Comparison of ENCODE assay signal across 11 cellular contexts in the genomic region with DNA sequence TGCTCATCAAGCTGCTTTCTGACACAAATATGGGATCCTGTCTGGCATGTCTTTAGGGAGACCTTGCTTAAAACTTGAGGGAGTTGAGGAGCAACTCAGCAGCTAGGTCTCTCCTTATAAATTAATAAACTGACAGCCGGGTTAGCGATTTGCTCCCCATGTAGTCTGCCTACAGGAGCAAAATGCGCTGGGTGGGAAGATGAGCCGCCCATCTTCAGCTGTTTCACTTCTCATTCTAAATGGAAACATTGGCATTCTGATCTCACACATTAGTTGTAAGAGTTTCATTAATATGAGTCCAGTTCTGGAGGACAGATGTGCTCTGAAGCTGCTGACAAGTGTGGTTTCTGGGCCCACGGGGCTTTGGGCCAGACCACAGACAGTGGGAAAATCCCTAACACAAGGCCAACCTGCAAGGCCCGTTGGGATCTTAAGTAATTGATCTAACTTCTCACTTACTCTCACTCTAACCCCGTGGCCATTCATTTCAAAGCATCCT.
DNase-seq lines count a peak whose midpoint lies in the region; ATAC-seq and TF ChIP-seq lines count a peak whose summit lies in the region.
"Had no signal": no experiment of that assay in that cellular context is flagged by ENCODE, and none has a peak within 500 bp of the region (broad histone marks: within the 10 kb centered on the region; RNA-seq: fewer than 3 reads in every experiment).

No MANE protein-coding gene starts in this region.

- H3K4me3 ChIP-seq in mammary epithelial cell (replicated peaks in 1 of 3; ENCODE audit: insufficient read depth in 1 of 3, low read depth in 2 of 3, low read length in 3 of 3) = no peak overlapping the region
- no peak overlapping the region for H3K4me3 ChIP-seq in Caco-2 (ENCODE audit: low read depth, low read length)
- no peak overlapping the region for H3K4me3 ChIP-seq in OCI-LY7 (ENCODE audit: low read depth, low read length, poor library complexity, severe bottlenecking)
- H3K4me3 ChIP-seq: cardiac muscle cell had no signal

- no peak overlapping the region for H3K4me2 ChIP-seq in mammary epithelial cell (ENCODE audit: insufficient read depth, low read depth, low read length)
- no peak overlapping the region for H3K4me2 ChIP-seq in OCI-LY7 (ENCODE audit: low read length)

- peak; percentile 78 for ATAC-seq in GM19372 (IDR thresholded peaks at IDR 0.05; ENCODE audit: low read depth, unreplicated experiment)
- peak; percentile 79 for ATAC-seq in HG03066 (IDR thresholded peaks at IDR 0.05; ENCODE audit: low read depth, unreplicated experiment)

- dilution Hi-C loops in mammary epithelial cell (cut with HindIII; ENCODE audit: low sequenced_read_pairs) = no loop called here

- peaks cover 13% of the 10 kb centered on the region for H3K9me3 Mint-ChIP-seq in Caco-2 (ENCODE audit: unreplicated experiment)
- H3K9me3 Mint-ChIP-seq: T-helper 2 cell treated with Interferon-gamma antibody and Interleukin-4, amounts not matched to agents 5 μg/mL and 100 μg/mL, for 36 hours had no signal

- no peak overlapping the region for H3K4me3 Mint-ChIP-seq in Caco-2 (ENCODE audit: unreplicated experiment)
- H3K4me3 Mint-ChIP-seq: T-helper 2 cell treated with Interferon-gamma antibody and Interleukin-4, amounts not matched to agents 5 μg/mL and 100 μg/mL, for 36 hours had no signal

- H3K36me3 Mint-ChIP-seq in Caco-2 (ENCODE audit: insufficient read depth, unreplicated experiment) = no peaks in the 10 kb centered on the region

- H3K27ac Mint-ChIP-seq in Caco-2 (ENCODE audit: unreplicated experiment) = no peak overlapping the region
- H3K27ac Mint-ChIP-seq: T-helper 2 cell treated with Interferon-gamma antibody and Interleukin-4, amounts not matched to agents 5 μg/mL and 100 μg/mL, for 36 hours had no signal

- H2AFZ ChIP-seq in mammary epithelial cell (ENCODE audit: low read depth, low read length) (peak overlapping the region; percentile 1), OCI-LY7 (ENCODE audit: low read length) (no peak overlapping the region)

- H3K4me1 Mint-ChIP-seq in Caco-2 (ENCODE audit: low read depth, unreplicated experiment) = peaks cover 6% of the 10 kb centered on the region

- POLR2A ChIA-PET in Caco-2 (lab: Charles Lee) (no interaction called here), OCI-LY7 (lab: Charles Lee) (interaction anchor here (0.5 to 1.2 kb wide), 3 partner anchors 24 to 128 kb away, joined by 3 read pairs; no protein-coding TSS in a partner anchor)

- 60% methylated on average over 7 of the region's 7 CpGs for WGBS in mammary epithelial cell (ENCODE audit: low coverage, missing lambda C conversion rate)

- DNase-seq in ELR (ENCODE audit: low read depth) (peak; percentile 7), mammary epithelial cell (peak; percentile 23), Caco-2 (no peak), posterior cingulate gyrus (no peak), OCI-LY7 (ENCODE audit: low spot score) (no peak)
- DNase-seq in NK-92 treated with Interleukin-12 subunit alpha and Interleukin-12 subunit beta, amount 100 ng/mL, for 24 hours (lab: John Stamatoyannopoulos, UW) = no peak
- DNase-seq: stimulated activated CD4-positive, alpha-beta T cell treated with anti-CD3 and anti-CD28 coated beads, Interleukin-4, amount 100 ng/mL, for 1 hour had no signal

- no peaks in the 10 kb centered on the region for H3K79me2 ChIP-seq in mammary epithelial cell (ENCODE audit: insufficient read depth, low read length)
- H3K79me2 ChIP-seq in OCI-LY7 (ENCODE audit: insufficient read depth, low read depth, low read length) = no peaks in the 10 kb centered on the region

- H3K27ac ChIP-seq in mammary epithelial cell (ENCODE audit: insufficient read depth, low read depth, low read length) = no peak overlapping the region
- H3K27ac ChIP-seq in OCI-LY7 (ENCODE audit: low read depth, low read length, poor library complexity, severe bottlenecking) = no peak overlapping the region
- H3K27ac ChIP-seq: cardiac muscle cell had no signal

- TF ChIP-seq CTCF in mammary epithelial cell (conservative IDR thresholded peaks at IDR 0.05 in 1 of 2, IDR thresholded peaks at IDR 0.05 in 1 of 2; ENCODE audit: extremely low read depth in 1 of 2, insufficient read depth in 1 of 2, low read depth in 1 of 2, low read length in 2 of 2) (no peak), Caco-2 (IDR thresholded peaks at IDR 0.05; ENCODE audit: insufficient read depth in 1 of 2, low read depth in 1 of 2, low read length in 1 of 2, severe bottlenecking in 1 of 2, unreplicated experiment in 1 of 2) (no peak), OCI-LY7 (conservative IDR thresholded peaks at IDR 0.05; ENCODE audit: low read length) (no peak)

- no peak overlapping the region for H3K9ac ChIP-seq in mammary epithelial cell (ENCODE audit: insufficient read depth, low read length)

- H3K27me3 Mint-ChIP-seq in Caco-2 (ENCODE audit: insufficient read depth, unreplicated experiment) = peaks cover 3% of the 10 kb centered on the region

- H3K27me3 ChIP-seq in mammary epithelial cell (ENCODE audit: insufficient read depth, low read length) (no peaks in the 10 kb centered on the region), Caco-2 (replicated peaks; ENCODE audit: control insufficient read depth, insufficient read depth, low read length) (no peaks in the 10 kb centered on the region)
- H3K27me3 ChIP-seq: cardiac muscle cell had no signal

- CTCF ChIA-PET in mammary epithelial cell (lab: Charles Lee; ENCODE audit: low non-redundant PET) = no interaction called here
- CTCF ChIA-PET in Caco-2 (lab: Charles Lee) = no interaction called here
- CTCF ChIA-PET in OCI-LY7 (lab: Charles Lee; ENCODE audit: unreplicated experiment) = no interaction called here

- BruUV-seq in mammary epithelial cell (replicated peaks; lab: Mats Ljungman, UMichigan) (no TSS peak), Caco-2 (replicated peaks; lab: Mats Ljungman, UMichigan) (no TSS peak), OCI-LY7 (replicated peaks; lab: Mats Ljungman, UMichigan) (no TSS peak)

- H3K4me1 ChIP-seq in mammary epithelial cell (ENCODE audit: insufficient read depth, low read length) (no peaks in the 10 kb centered on the region), Caco-2 (no peaks in the 10 kb centered on the region), OCI-LY7 (ENCODE audit: insufficient read depth, low read length, poor library complexity, severe bottlenecking) (no peaks in the 10 kb centered on the region)

- H3K9me3 ChIP-seq in mammary epithelial cell (replicated peaks; ENCODE audit: insufficient read depth, low read length) = no peaks in the 10 kb centered on the region
- 0 out of 2 replicates have a peak, but pooled peaks cover 3% of the 10 kb centered on the region for H3K9me3 ChIP-seq in Caco-2
- H3K9me3 ChIP-seq in OCI-LY7 (ENCODE audit: low read length) = no peaks in the 10 kb centered on the region

- in situ Hi-C loops in mammary epithelial cell (cut with MboI; ENCODE audit: low sequenced_read_pairs in 2 of 2) = no loop called here

- H3K36me3 ChIP-seq in mammary epithelial cell (ENCODE audit: insufficient read depth, low read length) (no peaks in the 10 kb centered on the region), Caco-2 (ENCODE audit: control insufficient read depth, insufficient read depth, low read length) (no peaks in the 10 kb centered on the region), OCI-LY7 (ENCODE audit: insufficient read depth, low read length) (no peaks in the 10 kb centered on the region)
- H3K36me3 ChIP-seq: cardiac muscle cell had no signal

- intact Hi-C loops in mammary epithelial cell (cut with micrococcal nuclease) (no loop called here), Caco-2 (cut with micrococcal nuclease; ENCODE audit: unreplicated experiment) (no loop called here), posterior cingulate gyrus (cut with DNase I) (no loop called here), OCI-LY7 (cut with micrococcal nuclease; ENCODE audit: unreplicated experiment) (no loop called here)

- no peaks in the 10 kb centered on the region for H4K20me1 ChIP-seq in mammary epithelial cell (ENCODE audit: insufficient read depth, low read length)
- no peaks in the 10 kb centered on the region for H4K20me1 ChIP-seq in OCI-LY7 (ENCODE audit: insufficient read depth, low read length)

- H3K9me2 ChIP-seq in OCI-LY7 (ENCODE audit: insufficient read depth, low read length) = no peaks in the 10 kb centered on the region

Comparison
In these comparisons a context has a peak if more than half of its experiments do, and no peak if none do; other contexts are left out.
1. DNase-seq: peak in ELR (single experiment) and mammary epithelial cell (single experiment); none in Caco-2 (0 of 2), NK-92 treated with Interleukin-12 subunit alpha and Interleukin-12 subunit beta, amount 100 ng/mL, for 24 hours (single experiment), posterior cingulate gyrus (0 of 10) and OCI-LY7 (single experiment).